ENCODE assay signal across 18 cellular contexts in the genomic region with DNA sequence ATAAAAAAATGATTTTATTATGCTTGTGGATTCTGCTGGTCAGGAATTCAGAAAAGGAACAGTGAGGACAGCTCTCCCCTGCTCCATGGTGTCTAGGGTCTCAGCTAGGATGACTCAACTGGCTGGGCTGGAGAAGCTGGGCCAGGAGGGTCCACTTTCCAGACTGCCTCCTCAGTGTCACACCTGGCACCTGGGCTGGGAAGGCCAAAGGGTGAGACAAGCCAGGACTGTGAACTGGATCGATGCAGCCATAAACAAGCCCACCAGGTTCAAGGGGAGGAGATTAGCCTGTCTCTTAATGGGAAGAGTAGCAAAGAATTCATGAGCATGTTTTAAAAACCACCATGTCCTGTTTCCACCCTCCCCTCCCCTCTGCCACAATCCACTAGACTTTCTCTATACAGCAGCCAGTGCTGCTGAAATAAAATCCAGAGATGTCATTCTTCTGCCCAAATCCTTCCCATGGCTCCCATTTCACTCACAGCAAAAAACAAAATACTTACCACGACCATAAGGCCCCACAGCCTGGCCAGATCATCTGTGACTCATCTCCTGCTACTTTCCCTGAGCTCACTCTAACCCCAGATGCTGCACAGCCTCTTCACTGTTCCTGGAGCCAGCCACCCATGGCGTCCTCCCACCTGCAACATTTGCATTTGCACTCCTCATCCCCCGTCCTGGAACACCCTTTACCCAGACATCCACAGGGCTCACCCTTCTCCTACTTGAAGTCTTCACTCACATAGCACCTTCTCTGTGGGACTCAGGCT. TPM values are rescaled to one million over a fixed set of nuclear protein-coding genes. Genes with fewer than 3 reads are reported as not detected.
DNase-seq lines count a peak whose midpoint lies in the region; ATAC-seq, FAIRE-seq and TF ChIP-seq lines count a peak whose summit lies in the region.
"Had no signal": no experiment of that assay in that cellular context is flagged by ENCODE, and none has a peak within 500 bp of the region (broad histone marks: within the 10 kb centered on the region; RNA-seq: fewer than 3 reads in every experiment).

No MANE protein-coding gene starts in this region.

- peak overlapping the region; percentile 50 for H3K4me2 ChIP-seq in skeletal muscle satellite cell (ENCODE audit: low read length)

- DNase-seq in H54 (ENCODE audit: insufficient read length, low spot score) (peak; percentile 32), SW480 (ENCODE audit: low spot score) (peak; percentile 15), fibroblast of the aortic adventitia (ENCODE audit: low read depth) (peak; percentile 60), T1000 (lab: John Stamatoyannopoulos, UW) (no peak), RPMI8226 (no peak)
- DNase-seq in activated CD8-positive, alpha-beta memory T cell treated with anti-CD3 and anti-CD28 coated beads for 24 hours: no peak
- DNase-seq: activated CD4-positive, alpha-beta T cell treated with anti-CD3 and anti-CD28 coated beads, Interleukin-2, amount 50 U/mL, for 4 hours; activated naive CD4-positive, alpha-beta T cell treated with anti-CD3 and anti-CD28 coated beads for 36 hours; Calu3; colonic mucosa; KG1; left colon; NCI-H2029 treated with DMSO at 0.1 percent for 48 hours; small intestine; T-helper 2 cell had no signal

- H3K4me3 ChIP-seq in fibroblast of the aortic adventitia (ENCODE audit: low read depth, low read length) (no peak overlapping the region), skeletal muscle satellite cell (ENCODE audit: low read length) (no peak overlapping the region)
- H3K4me3 ChIP-seq: colonic mucosa, gastroesophageal sphincter had no signal

- no peak for TF ChIP-seq POLR2A in H54 (IDR thresholded peaks at IDR 0.05; ENCODE audit: low read depth, low read length)

- H3K27me3 ChIP-seq in skeletal muscle satellite cell (ENCODE audit: control insufficient read depth, insufficient read depth, low read length): no peaks in the 10 kb centered on the region
- H3K27me3 ChIP-seq: colonic mucosa, gastroesophageal sphincter had no signal

- FAIRE-seq in H54 (lab: Jason Lieb, UNC): peak; percentile 95
- FAIRE-seq: small intestine had no signal

- no peaks in the 10 kb centered on the region for H3K36me3 ChIP-seq in skeletal muscle satellite cell (ENCODE audit: insufficient read depth, low read length)
- H3K36me3 ChIP-seq: colonic mucosa, gastroesophageal sphincter had no signal

- no peaks in the 10 kb centered on the region for H3K9me3 ChIP-seq in skeletal muscle satellite cell (replicated peaks; ENCODE audit: low read length)
- H3K9me3 ChIP-seq: colonic mucosa had no signal

- peaks cover 33% of the 10 kb centered on the region for H3K4me1 ChIP-seq in skeletal muscle satellite cell (ENCODE audit: control insufficient read depth, insufficient read depth, low read length)
- H3K4me1 ChIP-seq: colonic mucosa, gastroesophageal sphincter had no signal

- TF ChIP-seq CTCF in fibroblast of the aortic adventitia (IDR thresholded peaks at IDR 0.05; ENCODE audit: insufficient read depth, low read length): no peak

- no peak for ATAC-seq in GM19452 (IDR thresholded peaks at IDR 0.05; ENCODE audit: unreplicated experiment)
- ATAC-seq: gastroesophageal sphincter, left colon had no signal

- H3K9ac ChIP-seq in skeletal muscle satellite cell (ENCODE audit: low read depth, low read length): no peak overlapping the region

RNA-seq across cellular contexts. Expression of a gene that starts 13.8 kb away (rescaled TPM):
- 6.8 and 30.6 TPM in 2 replicates for total RNA-seq in fibroblast of the aortic adventitia (ENCODE audit: low replicate concordance)
- total RNA-seq in skeletal muscle satellite cell (2012; rRNA removed): 11.2 and 29.5 TPM in 2 replicates

Comparison
In these comparisons a context has a peak if more than half of its experiments do, and no peak if none do; other contexts are left out.
1. DNase-seq: peak in H54 (single experiment), SW480 (single experiment) and fibroblast of the aortic adventitia (single experiment); none in activated CD8-positive, alpha-beta memory T cell treated with anti-CD3 and anti-CD28 coated beads for 24 hours (single experiment), T1000 (single experiment) and RPMI8226 (single experiment).